In the genomic region with DNA sequence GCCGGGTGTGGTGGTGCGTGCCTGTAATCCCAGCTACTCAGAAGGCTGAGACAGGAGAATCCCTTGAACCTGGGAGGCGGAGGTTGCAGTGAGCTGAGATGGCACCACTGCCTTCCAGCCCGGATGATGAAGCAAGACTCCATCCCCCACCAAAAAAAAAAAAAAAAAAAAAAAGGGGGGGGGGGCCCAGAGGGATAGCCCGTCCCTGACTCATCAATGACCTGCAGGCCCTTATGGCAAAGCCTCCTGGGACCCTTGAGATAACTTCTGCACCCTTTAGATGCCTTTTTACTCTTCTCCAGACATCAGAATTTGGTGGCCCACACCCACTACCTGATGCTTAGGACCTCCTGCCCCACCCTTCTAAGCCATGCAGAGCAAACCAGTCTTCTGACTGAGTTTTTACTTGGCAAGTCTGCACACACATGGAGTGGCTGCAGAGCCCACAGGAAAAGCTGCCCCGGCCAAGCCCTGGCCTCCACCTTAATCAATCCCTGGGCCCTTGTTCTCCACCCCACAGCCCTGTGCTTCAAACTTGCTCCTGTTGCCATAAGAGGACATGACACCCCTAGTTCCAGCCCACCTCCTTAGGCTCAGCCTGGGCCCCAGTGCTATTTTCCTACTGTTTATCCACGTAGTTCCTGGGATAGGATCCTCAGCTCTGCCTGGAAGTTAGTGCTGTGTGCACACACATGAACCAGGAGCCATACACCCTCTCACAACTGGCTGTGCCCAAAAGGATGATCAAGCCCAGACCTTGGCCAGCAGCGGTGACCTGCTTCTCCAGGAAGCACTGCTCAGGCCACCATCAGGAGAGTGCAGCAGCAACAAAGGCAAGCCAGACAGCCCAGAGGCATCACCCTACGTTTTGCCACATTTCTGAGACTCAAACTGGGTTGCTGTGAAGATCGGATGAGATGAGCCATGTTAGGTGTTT, we compare ENCODE assay signal across 18 cellular contexts. TPM values are rescaled to one million over a fixed set of nuclear protein-coding genes. Genes with fewer than 3 reads are reported as not detected.
DNase-seq lines count a peak whose midpoint lies in the region; ATAC-seq, FAIRE-seq and TF ChIP-seq lines count a peak whose summit lies in the region.
"Had no signal": no experiment of that assay in that cellular context is flagged by ENCODE, and none has a peak within 500 bp of the region (broad histone marks: within the 10 kb centered on the region; RNA-seq: fewer than 3 reads in every experiment).

No MANE protein-coding gene starts in this region.

- no peaks in the 10 kb centered on the region for H3K27me3 Mint-ChIP-seq in CD8-positive, alpha-beta T cell (ENCODE audit: low read depth)
- H3K27me3 Mint-ChIP-seq in osteocyte (ENCODE audit: unreplicated experiment): no peaks in the 10 kb centered on the region
- H3K27me3 Mint-ChIP-seq in activated T-helper 2 cell treated with anti-CD3 and anti-CD28 coated beads, Interferon-gamma antibody, Interleukin-2, Interleukin-4, amounts not matched to agents 10 μg/mL and 5 μg/mL and 100 μg/mL, durations not matched to agents 14 hours and 24 hours and 36 hours (ENCODE audit: low read depth): no peaks in the 10 kb centered on the region

- H4K91ac ChIP-seq in H1 (replicated peaks; ENCODE audit: insufficient read length, low read length): no peak overlapping the region

- in situ Hi-C loops in HAP-1 (cut with MboI; ENCODE audit: low sequenced_read_pairs): no loop called here

- no peak for TF ChIP-seq CTCF in CD8-positive, alpha-beta T cell (IDR thresholded peaks at IDR 0.05)
- TF ChIP-seq CTCF in RWPE1 (conservative IDR thresholded peaks at IDR 0.05; ENCODE audit: low read depth) (no peak), H1 (IDR thresholded peaks at IDR 0.05; ENCODE audit: control extremely low read depth in 1 of 3, insufficient read depth in 1 of 3, low read depth in 1 of 3, low read length in 3 of 3) (no peak), osteocyte (IDR thresholded peaks at IDR 0.05) (no peak)

- H3K4me1 ChIP-seq in CD8-positive, alpha-beta T cell (ENCODE audit: insufficient read depth, low read length): peaks cover 83% of the 10 kb centered on the region
- peaks cover 4 to 10% (median 7%) of the 10 kb centered on the region in 4 experiments for H3K4me1 ChIP-seq in H1 (replicated peaks in 1 of 4; ENCODE audit: control insufficient read depth in 3 of 4, insufficient read depth in 4 of 4, low read length in 3 of 4)
- peaks cover 4% of the 10 kb centered on the region for H3K4me1 ChIP-seq in HAP-1

- POLR2A ChIA-PET in CD8-positive, alpha-beta T cell (lab: Charles Lee): interaction anchor here (1.0 to 1.6 kb wide), 2 partner anchors 12 to 13 kb away, joined by 4 to 5 read pairs; no protein-coding TSS in a partner anchor
- POLR2A ChIA-PET in RWPE1 (lab: Yijun Ruan, JAX; ENCODE audit: low non-redundant PET): no interaction called here
- POLR2A ChIA-PET in H1 (lab: Charles Lee; ENCODE audit: partially characterized antibody): interaction anchor here (1.0 kb wide), 1 partner anchor 40 kb away, joined by 3 read pairs; no protein-coding TSS in a partner anchor

- no peaks in the 10 kb centered on the region; the same call in 1 of the 2 replicates for H3K23me2 ChIP-seq in H1 (ENCODE audit: low read depth, low read length)

- no peak for TF ChIP-seq POLR2A in H1 (IDR thresholded peaks at IDR 0.05; ENCODE audit: control extremely low read depth in 1 of 2, low read depth in 2 of 2, low read length in 2 of 2)

- H2AK5ac ChIP-seq in H1 (ENCODE audit: low read depth, low read length): peak overlapping the region; percentile 91; the same call in 1 of the 2 replicates

- H3K4me3 Mint-ChIP-seq in CD8-positive, alpha-beta T cell: peak overlapping the region; percentile 59
- no peak overlapping the region for H3K4me3 Mint-ChIP-seq in osteocyte (ENCODE audit: unreplicated experiment)
- no peak overlapping the region for H3K4me3 Mint-ChIP-seq in activated T-helper 2 cell treated with anti-CD3 and anti-CD28 coated beads, Interferon-gamma antibody, Interleukin-2, Interleukin-4, amounts not matched to agents 10 μg/mL and 5 μg/mL and 100 μg/mL, durations not matched to agents 14 hours and 24 hours and 36 hours (ENCODE audit: low read depth)

- no peak for DNase-seq in CD8-positive, alpha-beta T cell
- DNase-seq in RWPE1 (ENCODE audit: low spot score): no peak
- peak in 1 of 2 experiments; percentile 23 for DNase-seq in H1 (ENCODE audit: low read depth in 1 of 2, low spot score in 2 of 2)
- DNase-seq in osteocyte (ENCODE audit: extremely low spot score, unreplicated experiment): no peak
- DNase-seq in HAP-1 (ENCODE audit: low spot score in 2 of 2): no peak
- no peak for DNase-seq in COLO668 (lab: John Stamatoyannopoulos, UW; ENCODE audit: unreplicated experiment)
- DNase-seq in activated T-helper 2 cell treated with anti-CD3 and anti-CD28 coated beads, Interferon-gamma antibody, Interleukin-2, Interleukin-4, amounts not matched to agents 10 μg/mL and 5 μg/mL and 100 μg/mL, durations not matched to agents 14 hours and 24 hours and 36 hours (ENCODE audit: low spot score): no peak
- DNase-seq: activated CD4-positive, alpha-beta T cell treated with anti-CD3 and anti-CD28 coated beads for 1 hour; activated gamma-delta T cell; heart left ventricle; kidney glomerular epithelial cell; NCI-H1105 treated with DMSO at 0.1 percent for 48 hours; NCI-H345; stimulated activated CD4-positive, alpha-beta T cell treated with anti-CD3 and anti-CD28 coated beads, Interleukin-4, amount 100 ng/mL, for 1 hour had no signal

- no peak overlapping the region for H3K56ac ChIP-seq in H1 (replicated peaks; ENCODE audit: insufficient read length, low read depth, low read length)

- H2BK12ac ChIP-seq in H1 (ENCODE audit: low read depth, low read length): no peak overlapping the region

- no peak for ATAC-seq in CD8-positive, alpha-beta T cell
- no peak for ATAC-seq in GM21529 (IDR thresholded peaks at IDR 0.05; ENCODE audit: unreplicated experiment)
- ATAC-seq: heart left ventricle had no signal

- H2BK20ac ChIP-seq in H1 (ENCODE audit: low read length): no peak overlapping the region

- no peak overlapping the region for H3K14ac ChIP-seq in H1 (ENCODE audit: insufficient read length)

- WGBS in H1 (ENCODE audit: extremely low coverage in 1 of 2, insufficient coverage in 1 of 2, insufficient read length in 1 of 2, insufficient replicate concordance in 2 of 2, low coverage in 1 of 2, low lambda C conversion rate in 2 of 2, missing lambda C conversion rate in 1 of 2), 2 experiments: 85% methylated on average over 8 of the region's 10 CpGs; no CpG with 5 or more reads in 1 of the 2 experiments

- H4K5ac ChIP-seq in H1 (ENCODE audit: insufficient read length, low read depth, low read length): no peak overlapping the region

- peaks cover 37% of the 10 kb centered on the region for H3K79me1 ChIP-seq in H1 (ENCODE audit: low read depth, low read length)

- H3K9me3 Mint-ChIP-seq in CD8-positive, alpha-beta T cell: no peaks in the 10 kb centered on the region
- H3K9me3 Mint-ChIP-seq in osteocyte (ENCODE audit: unreplicated experiment): no peaks in the 10 kb centered on the region
- H3K9me3 Mint-ChIP-seq in activated T-helper 2 cell treated with anti-CD3 and anti-CD28 coated beads, Interferon-gamma antibody, Interleukin-2, Interleukin-4, amounts not matched to agents 10 μg/mL and 5 μg/mL and 100 μg/mL, durations not matched to agents 14 hours and 24 hours and 36 hours: no peaks in the 10 kb centered on the region

- no peak overlapping the region for H3K4me2 ChIP-seq in H1 (ENCODE audit: insufficient read depth in 1 of 2, low read depth in 2 of 2, low read length in 2 of 2)

- no peak overlapping the region for H4K8ac ChIP-seq in H1 (ENCODE audit: extremely low read depth, insufficient read depth, low read length)

- no peak overlapping the region for H3K9ac ChIP-seq in H1 (replicated peaks in 1 of 4; ENCODE audit: extremely low read depth in 1 of 4, low read depth in 3 of 4, low read length in 3 of 4)

- intact Hi-C loops in CD8-positive, alpha-beta T cell (cut with DNase I, micrococcal nuclease): no loop called here
- intact Hi-C loops in activated T-helper 2 cell treated with anti-CD3 and anti-CD28 coated beads, Interferon-gamma antibody, Interleukin-2, Interleukin-4, amounts not matched to agents 10 μg/mL and 5 μg/mL and 100 μg/mL, durations not matched to agents 14 hours and 24 hours and 36 hours (cut with micrococcal nuclease): no loop called here

- H3K18ac ChIP-seq in H1 (ENCODE audit: extremely low read depth, low read length): no peak overlapping the region

- H3K27me3 ChIP-seq in CD8-positive, alpha-beta T cell (ENCODE audit: insufficient read depth, low read length): no peaks in the 10 kb centered on the region
- H3K27me3 ChIP-seq in H1 (replicated peaks in 1 of 4; ENCODE audit: control insufficient read depth in 3 of 4, extremely low read depth in 1 of 4, insufficient read depth in 3 of 4, low read length in 3 of 4): no peaks in the 10 kb centered on the region
- H3K27me3 ChIP-seq in HAP-1 (ENCODE audit: low read depth): no peaks in the 10 kb centered on the region
- H3K27me3 ChIP-seq: heart left ventricle had no signal

- no peaks in the 10 kb centered on the region for H3K9me3 ChIP-seq in CD8-positive, alpha-beta T cell (ENCODE audit: low read length)
- H3K9me3 ChIP-seq in H1 (ENCODE audit: insufficient read depth in 2 of 2, low read depth in 1 of 2, low read length in 1 of 2) (no peaks in the 10 kb centered on the region), HAP-1 (no peaks in the 10 kb centered on the region)
- H3K9me3 ChIP-seq: heart left ventricle had no signal

- FAIRE-seq in H1 (lab: Jason Lieb, UNC): no peak
- FAIRE-seq: G401.6 had no signal

- H3K27ac ChIP-seq in CD8-positive, alpha-beta T cell (ENCODE audit: low read depth, low read length): no peak overlapping the region
- peak overlapping the region; percentile 39 for H3K27ac ChIP-seq in RWPE1
- H3K27ac ChIP-seq in H1 (ENCODE audit: low read depth, low read length): no peak overlapping the region
- H3K27ac ChIP-seq: epithelial cell of prostate, heart left ventricle had no signal

- H3K36me3 Mint-ChIP-seq in CD8-positive, alpha-beta T cell: peaks cover 80% of the 10 kb centered on the region
- peaks cover 12% of the 10 kb centered on the region for H3K36me3 Mint-ChIP-seq in osteocyte (ENCODE audit: unreplicated experiment)
- peaks cover 79% of the 10 kb centered on the region for H3K36me3 Mint-ChIP-seq in activated T-helper 2 cell treated with anti-CD3 and anti-CD28 coated beads, Interferon-gamma antibody, Interleukin-2, Interleukin-4, amounts not matched to agents 10 μg/mL and 5 μg/mL and 100 μg/mL, durations not matched to agents 14 hours and 24 hours and 36 hours (ENCODE audit: low read depth)

- no peak overlapping the region; the same call in 1 of the 2 replicates for H2BK5ac ChIP-seq in H1 (ENCODE audit: low read depth, low read length)

- H3K79me2 ChIP-seq in H1 (ENCODE audit: control insufficient read depth in 1 of 2, insufficient read depth in 2 of 2, low read length in 2 of 2): peaks cover 29 to 93% of the 10 kb centered on the region in 2 experiments

- H2AFZ ChIP-seq in H1 (ENCODE audit: low read length): no peak overlapping the region

- CTCF ChIA-PET in CD8-positive, alpha-beta T cell (lab: Charles Lee): no interaction called here
- CTCF ChIA-PET in RWPE1 (lab: Yijun Ruan, JAX) (no interaction called here), H1 (lab: Charles Lee; ENCODE audit: partially characterized antibody) (interaction anchor here (0.7 to 6.4 kb wide), 5 partner anchors 9 to 186 kb away, joined by 3 to 99 read pairs (median 4); no protein-coding TSS in a partner anchor)

- peak overlapping the region; percentile 87 for H3K27ac Mint-ChIP-seq in CD8-positive, alpha-beta T cell
- peak overlapping the region; percentile 50 for H3K27ac Mint-ChIP-seq in osteocyte (ENCODE audit: unreplicated experiment)
- H3K27ac Mint-ChIP-seq in activated T-helper 2 cell treated with anti-CD3 and anti-CD28 coated beads, Interferon-gamma antibody, Interleukin-2, Interleukin-4, amounts not matched to agents 10 μg/mL and 5 μg/mL and 100 μg/mL, durations not matched to agents 14 hours and 24 hours and 36 hours: no peak overlapping the region

- peaks cover 87% of the 10 kb centered on the region for H3K4me1 Mint-ChIP-seq in CD8-positive, alpha-beta T cell (ENCODE audit: low read depth)
- H3K4me1 Mint-ChIP-seq in osteocyte (ENCODE audit: unreplicated experiment): peaks cover 70% of the 10 kb centered on the region
- peaks cover 59% of the 10 kb centered on the region for H3K4me1 Mint-ChIP-seq in activated T-helper 2 cell treated with anti-CD3 and anti-CD28 coated beads, Interferon-gamma antibody, Interleukin-2, Interleukin-4, amounts not matched to agents 10 μg/mL and 5 μg/mL and 100 μg/mL, durations not matched to agents 14 hours and 24 hours and 36 hours (ENCODE audit: low read depth)

- H3K23ac ChIP-seq in H1 (ENCODE audit: insufficient read length): no peak overlapping the region

- no peak for TF ChIP-seq EP300 in H1 (IDR thresholded peaks at IDR 0.05; ENCODE audit: borderline replicate concordance in 1 of 2, low read depth in 2 of 2, low read length in 2 of 2)

- no peak overlapping the region for H3K4ac ChIP-seq in H1 (replicated peaks; ENCODE audit: insufficient read length, low read depth, low read length)

- H3K4me3 ChIP-seq in CD8-positive, alpha-beta T cell (ENCODE audit: low read depth, low read length): no peak overlapping the region
- H3K4me3 ChIP-seq in H1 (ENCODE audit: extremely low read depth in 1 of 4, insufficient read depth in 2 of 4, low read depth in 3 of 4, low read length in 4 of 4) (no peak overlapping the region), HAP-1 (no peak overlapping the region)

- H4K20me1 ChIP-seq in H1 (replicated peaks in 1 of 2; ENCODE audit: control insufficient read depth in 1 of 2, insufficient read depth in 2 of 2, low read length in 2 of 2): peaks cover 23 to 46% of the 10 kb centered on the region in 2 experiments

- H2BK120ac ChIP-seq in H1 (replicated peaks; ENCODE audit: low read depth, low read length): no peak overlapping the region

- 0 out of 2 replicates have a peak overlapping the region, but pooled peaks have one; percentile 29 for H2BK15ac ChIP-seq in H1 (ENCODE audit: low read length)

- no peak for TF ChIP-seq RAD21 in H1 (IDR thresholded peaks at IDR 0.05 in 1 of 2, conservative IDR thresholded peaks at IDR 0.05 in 1 of 2; ENCODE audit: low read depth in 2 of 2, low read length in 2 of 2)

- H3K36me3 ChIP-seq in CD8-positive, alpha-beta T cell (ENCODE audit: insufficient read depth, low read length): peaks cover 7% of the 10 kb centered on the region
- peaks cover 0 to 9% (median 1%) of the 10 kb centered on the region in 4 experiments; a peak in 5 of 8 replicates for H3K36me3 ChIP-seq in H1 (ENCODE audit: control insufficient read depth in 2 of 4, insufficient read depth in 4 of 4, low read length in 3 of 4)
- H3K36me3 ChIP-seq in HAP-1 (replicated peaks): no peaks in the 10 kb centered on the region; the same call in 1 of the 2 replicates

RNA-seq across cellular contexts. Expression of a gene that starts 5.1 kb away (rescaled TPM):
- 10 to 100 TPM; 43.5 to 47.5 TPM for total RNA-seq in CD8-positive, alpha-beta T cell
- total RNA-seq in H1 (2021; fragmentation: NEBNext Ultra II Directional; extraction: Animal tissue kit (Norgen Biotek cat#: 25700)): 77.0 and 83.8 TPM in 2 replicates
- 66.8 and 96.1 TPM in 2 replicates for polyA plus RNA-seq in H1 (2011; rRNA removed)
- 68.3 TPM for polyA plus RNA-seq in H1 (2011; cell fraction: cytosol; rRNA removed)
- 76.0 TPM for polyA plus RNA-seq in H1 (2011; cell fraction: nucleus; rRNA removed)
- polyA plus RNA-seq in H1 (2012, experiment 1 of 2): 63.6 to 73.4 TPM (median 72.7 TPM) in 4 replicates
- polyA plus RNA-seq in H1 (2012, experiment 2 of 2): 82.2 TPM
- 63.4 TPM for polyA plus RNA-seq in H1 (2013, experiment 1 of 2)
- 63.9 TPM for polyA plus RNA-seq in H1 (2013, experiment 2 of 2)
- 41.2 and 48.6 TPM in 2 replicates for polyA minus RNA-seq in H1 (2011; rRNA and poly(A)+ RNA removed)
- 56.2 TPM for polyA minus RNA-seq in H1 (2011; cell fraction: cytosol; rRNA and poly(A)+ RNA removed)
- 38.8 TPM for polyA minus RNA-seq in H1 (2011; cell fraction: nucleus; rRNA and poly(A)+ RNA removed)
- total RNA-seq in osteocyte: 137 and 140 TPM in 2 replicates
- 122 TPM in 2 replicates for total RNA-seq in activated T-helper 2 cell treated with anti-CD3 and anti-CD28 coated beads, Interferon-gamma antibody, Interleukin-2, Interleukin-4, amounts not matched to agents 10 μg/mL and 5 μg/mL and 100 μg/mL, durations not matched to agents 14 hours and 24 hours and 36 hours

RNA-seq across cellular contexts. Expression of a gene that starts 57.7 kb away (rescaled TPM):
- total RNA-seq in CD8-positive, alpha-beta T cell: not detected
- total RNA-seq in H1 (2021; fragmentation: NEBNext Ultra II Directional; extraction: Animal tissue kit (Norgen Biotek cat#: 25700)): not detected in 2 replicates
- not detected in 2 replicates for polyA plus RNA-seq in H1 (2011; rRNA removed)
- polyA plus RNA-seq in H1 (2011; cell fraction: cytosol; rRNA removed): not detected
- not detected for polyA plus RNA-seq in H1 (2011; cell fraction: nucleus; rRNA removed)
- not detected in 4 replicates for polyA plus RNA-seq in H1 (2012, experiment 1 of 2)
- polyA plus RNA-seq in H1 (2012, experiment 2 of 2): not detected
- not detected for polyA plus RNA-seq in H1 (2013, experiment 1 of 2)
- not detected for polyA plus RNA-seq in H1 (2013, experiment 2 of 2)
- not detected in 2 replicates for polyA minus RNA-seq in H1 (2011; rRNA and poly(A)+ RNA removed)
- not detected for polyA minus RNA-seq in H1 (2011; cell fraction: cytosol; rRNA and poly(A)+ RNA removed)
- not detected for polyA minus RNA-seq in H1 (2011; cell fraction: nucleus; rRNA and poly(A)+ RNA removed)
- not detected in 2 replicates for total RNA-seq in osteocyte
- not detected in 2 replicates for total RNA-seq in activated T-helper 2 cell treated with anti-CD3 and anti-CD28 coated beads, Interferon-gamma antibody, Interleukin-2, Interleukin-4, amounts not matched to agents 10 μg/mL and 5 μg/mL and 100 μg/mL, durations not matched to agents 14 hours and 24 hours and 36 hours
- total RNA-seq: heart left ventricle, renal cortical epithelial cell had no signal
- polyA plus RNA-seq: heart left ventricle had no signal
